Comparison of ENCODE assay signal across 1 cellular context in the genomic region with DNA sequence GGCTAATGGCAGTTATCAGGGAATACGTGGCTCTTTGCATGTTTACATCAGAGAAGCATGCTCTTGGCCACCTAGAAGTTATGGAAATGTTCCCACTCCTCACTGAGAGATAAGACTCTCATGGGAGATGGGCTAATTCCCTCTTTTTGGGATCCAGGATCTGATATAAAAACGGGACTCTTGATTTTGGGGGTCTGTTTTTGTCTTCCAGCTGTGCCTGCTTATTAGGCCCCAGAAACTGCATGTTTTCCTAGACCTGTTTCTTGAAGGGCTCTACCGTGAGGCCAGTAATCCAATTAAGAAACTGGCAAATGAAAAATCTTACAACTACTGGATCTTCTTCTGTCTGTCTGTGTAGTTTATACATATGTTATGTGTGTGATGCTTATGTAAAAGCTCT.
TF ChIP-seq lines count a peak whose summit lies in the region.

No MANE protein-coding gene starts in this region.

TF ChIP-seq in K562, 482 proteins besides CTCF, POLR2A, EP300 and RAD21 (continued from another document and continues in another):
- TF ChIP-seq, protein P1, sequence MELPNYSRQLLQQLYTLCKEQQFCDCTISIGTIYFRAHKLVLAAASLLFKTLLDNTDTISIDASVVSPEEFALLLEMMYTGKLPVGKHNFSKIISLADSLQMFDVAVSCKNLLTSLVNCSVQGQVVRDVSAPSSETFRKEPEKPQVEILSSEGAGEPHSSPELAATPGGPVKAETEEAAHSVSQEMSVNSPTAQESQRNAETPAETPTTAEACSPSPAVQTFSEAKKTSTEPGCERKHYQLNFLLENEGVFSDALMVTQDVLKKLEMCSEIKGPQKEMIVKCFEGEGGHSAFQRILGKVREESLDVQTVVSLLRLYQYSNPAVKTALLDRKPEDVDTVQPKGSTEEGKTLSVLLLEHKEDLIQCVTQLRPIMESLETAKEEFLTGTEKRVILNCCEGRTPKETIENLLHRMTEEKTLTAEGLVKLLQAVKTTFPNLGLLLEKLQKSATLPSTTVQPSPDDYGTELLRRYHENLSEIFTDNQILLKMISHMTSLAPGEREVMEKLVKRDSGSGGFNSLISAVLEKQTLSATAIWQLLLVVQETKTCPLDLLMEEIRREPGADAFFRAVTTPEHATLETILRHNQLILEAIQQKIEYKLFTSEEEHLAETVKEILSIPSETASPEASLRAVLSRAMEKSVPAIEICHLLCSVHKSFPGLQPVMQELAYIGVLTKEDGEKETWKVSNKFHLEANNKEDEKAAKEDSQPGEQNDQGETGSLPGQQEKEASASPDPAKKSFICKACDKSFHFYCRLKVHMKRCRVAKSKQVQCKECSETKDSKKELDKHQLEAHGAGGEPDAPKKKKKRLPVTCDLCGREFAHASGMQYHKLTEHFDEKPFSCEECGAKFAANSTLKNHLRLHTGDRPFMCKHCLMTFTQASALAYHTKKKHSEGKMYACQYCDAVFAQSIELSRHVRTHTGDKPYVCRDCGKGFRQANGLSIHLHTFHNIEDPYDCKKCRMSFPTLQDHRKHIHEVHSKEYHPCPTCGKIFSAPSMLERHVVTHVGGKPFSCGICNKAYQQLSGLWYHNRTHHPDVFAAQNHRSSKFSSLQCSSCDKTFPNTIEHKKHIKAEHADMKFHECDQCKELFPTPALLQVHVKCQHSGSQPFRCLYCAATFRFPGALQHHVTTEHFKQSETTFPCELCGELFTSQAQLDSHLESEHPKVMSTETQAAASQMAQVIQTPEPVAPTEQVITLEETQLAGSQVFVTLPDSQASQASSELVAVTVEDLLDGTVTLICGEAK (IDR thresholded peaks at IDR 0.05), result no peak
- TF ChIP-seq, protein P1 (CRISPR knock-in tag; IDR thresholded peaks at IDR 0.05), result no peak
- TF ChIP-seq, protein P2, sequence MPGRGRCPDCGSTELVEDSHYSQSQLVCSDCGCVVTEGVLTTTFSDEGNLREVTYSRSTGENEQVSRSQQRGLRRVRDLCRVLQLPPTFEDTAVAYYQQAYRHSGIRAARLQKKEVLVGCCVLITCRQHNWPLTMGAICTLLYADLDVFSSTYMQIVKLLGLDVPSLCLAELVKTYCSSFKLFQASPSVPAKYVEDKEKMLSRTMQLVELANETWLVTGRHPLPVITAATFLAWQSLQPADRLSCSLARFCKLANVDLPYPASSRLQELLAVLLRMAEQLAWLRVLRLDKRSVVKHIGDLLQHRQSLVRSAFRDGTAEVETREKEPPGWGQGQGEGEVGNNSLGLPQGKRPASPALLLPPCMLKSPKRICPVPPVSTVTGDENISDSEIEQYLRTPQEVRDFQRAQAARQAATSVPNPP (IDR thresholded peaks at IDR 0.05; ENCODE audit: borderline replicate concordance, insufficient read depth, insufficient read length), result no peak
- TF ChIP-seq ZFP36 (IDR thresholded peaks at IDR 0.05; ENCODE audit: low read depth, low read length, partially characterized antibody), result peak; percentile 96
- TF ChIP-seq MAFK (IDR thresholded peaks at IDR 0.05; ENCODE audit: low read length), result no peak
- TF ChIP-seq, protein P3, sequence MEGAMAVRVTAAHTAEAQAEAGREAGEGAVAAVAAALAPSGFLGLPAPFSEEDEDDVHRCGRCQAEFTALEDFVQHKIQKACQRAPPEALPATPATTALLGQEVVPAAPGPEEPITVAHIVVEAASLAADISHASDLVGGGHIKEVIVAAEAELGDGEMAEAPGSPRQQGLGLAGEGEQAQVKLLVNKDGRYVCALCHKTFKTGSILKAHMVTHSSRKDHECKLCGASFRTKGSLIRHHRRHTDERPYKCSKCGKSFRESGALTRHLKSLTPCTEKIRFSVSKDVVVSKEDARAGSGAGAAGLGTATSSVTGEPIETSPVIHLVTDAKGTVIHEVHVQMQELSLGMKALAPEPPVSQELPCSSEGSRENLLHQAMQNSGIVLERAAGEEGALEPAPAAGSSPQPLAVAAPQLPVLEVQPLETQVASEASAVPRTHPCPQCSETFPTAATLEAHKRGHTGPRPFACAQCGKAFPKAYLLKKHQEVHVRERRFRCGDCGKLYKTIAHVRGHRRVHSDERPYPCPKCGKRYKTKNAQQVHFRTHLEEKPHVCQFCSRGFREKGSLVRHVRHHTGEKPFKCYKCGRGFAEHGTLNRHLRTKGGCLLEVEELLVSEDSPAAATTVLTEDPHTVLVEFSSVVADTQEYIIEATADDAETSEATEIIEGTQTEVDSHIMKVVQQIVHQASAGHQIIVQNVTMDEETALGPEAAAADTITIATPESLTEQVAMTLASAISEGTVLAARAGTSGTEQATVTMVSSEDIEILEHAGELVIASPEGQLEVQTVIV (CRISPR knock-in tag; IDR thresholded peaks at IDR 0.05; ENCODE audit: borderline replicate concordance), result no peak
- no peak for TF ChIP-seq EP400 (IDR thresholded peaks at IDR 0.05)
- no peak for TF ChIP-seq FOSL1 (tag; conservative IDR thresholded peaks at IDR 0.05)
- TF ChIP-seq, protein P4, sequence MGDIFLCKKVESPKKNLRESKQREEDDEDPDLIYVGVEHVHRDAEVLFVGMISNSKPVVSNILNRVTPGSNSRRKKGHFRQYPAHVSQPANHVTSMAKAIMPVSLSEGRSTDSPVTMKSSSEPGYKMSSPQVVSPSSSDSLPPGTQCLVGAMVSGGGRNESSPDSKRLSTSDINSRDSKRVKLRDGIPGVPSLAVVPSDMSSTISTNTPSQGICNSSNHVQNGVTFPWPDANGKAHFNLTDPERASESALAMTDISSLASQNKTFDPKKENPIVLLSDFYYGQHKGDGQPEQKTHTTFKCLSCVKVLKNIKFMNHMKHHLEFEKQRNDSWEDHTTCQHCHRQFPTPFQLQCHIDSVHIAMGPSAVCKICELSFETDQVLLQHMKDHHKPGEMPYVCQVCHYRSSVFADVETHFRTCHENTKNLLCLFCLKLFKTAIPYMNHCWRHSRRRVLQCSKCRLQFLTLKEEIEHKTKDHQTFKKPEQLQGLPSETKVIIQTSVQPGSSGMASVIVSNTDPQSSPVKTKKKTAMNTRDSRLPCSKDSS (IDR thresholded peaks at IDR 0.05; ENCODE audit: low read depth, partially characterized antibody), result peak; percentile 90
- TF ChIP-seq NR2C2 (CRISPR knock-in tag; IDR thresholded peaks at IDR 0.05), result no peak
- no peak for TF ChIP-seq NR2C2 (tag; IDR thresholded peaks at IDR 0.05)
- TF ChIP-seq TRIM28 (IDR thresholded peaks at IDR 0.05), result peak; percentile 93
- TF ChIP-seq, protein P5, sequence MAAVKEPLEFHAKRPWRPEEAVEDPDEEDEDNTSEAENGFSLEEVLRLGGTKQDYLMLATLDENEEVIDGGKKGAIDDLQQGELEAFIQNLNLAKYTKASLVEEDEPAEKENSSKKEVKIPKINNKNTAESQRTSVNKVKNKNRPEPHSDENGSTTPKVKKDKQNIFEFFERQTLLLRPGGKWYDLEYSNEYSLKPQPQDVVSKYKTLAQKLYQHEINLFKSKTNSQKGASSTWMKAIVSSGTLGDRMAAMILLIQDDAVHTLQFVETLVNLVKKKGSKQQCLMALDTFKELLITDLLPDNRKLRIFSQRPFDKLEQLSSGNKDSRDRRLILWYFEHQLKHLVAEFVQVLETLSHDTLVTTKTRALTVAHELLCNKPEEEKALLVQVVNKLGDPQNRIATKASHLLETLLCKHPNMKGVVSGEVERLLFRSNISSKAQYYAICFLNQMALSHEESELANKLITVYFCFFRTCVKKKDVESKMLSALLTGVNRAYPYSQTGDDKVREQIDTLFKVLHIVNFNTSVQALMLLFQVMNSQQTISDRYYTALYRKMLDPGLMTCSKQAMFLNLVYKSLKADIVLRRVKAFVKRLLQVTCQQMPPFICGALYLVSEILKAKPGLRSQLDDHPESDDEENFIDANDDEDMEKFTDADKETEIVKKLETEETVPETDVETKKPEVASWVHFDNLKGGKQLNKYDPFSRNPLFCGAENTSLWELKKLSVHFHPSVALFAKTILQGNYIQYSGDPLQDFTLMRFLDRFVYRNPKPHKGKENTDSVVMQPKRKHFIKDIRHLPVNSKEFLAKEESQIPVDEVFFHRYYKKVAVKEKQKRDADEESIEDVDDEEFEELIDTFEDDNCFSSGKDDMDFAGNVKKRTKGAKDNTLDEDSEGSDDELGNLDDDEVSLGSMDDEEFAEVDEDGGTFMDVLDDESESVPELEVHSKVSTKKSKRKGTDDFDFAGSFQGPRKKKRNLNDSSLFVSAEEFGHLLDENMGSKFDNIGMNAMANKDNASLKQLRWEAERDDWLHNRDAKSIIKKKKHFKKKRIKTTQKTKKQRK (IDR thresholded peaks at IDR 0.05; ENCODE audit: borderline replicate concordance, low read depth, low read length), result peak; percentile 58; the same call in 1 of the 2 replicates
- TF ChIP-seq, protein P6, sequence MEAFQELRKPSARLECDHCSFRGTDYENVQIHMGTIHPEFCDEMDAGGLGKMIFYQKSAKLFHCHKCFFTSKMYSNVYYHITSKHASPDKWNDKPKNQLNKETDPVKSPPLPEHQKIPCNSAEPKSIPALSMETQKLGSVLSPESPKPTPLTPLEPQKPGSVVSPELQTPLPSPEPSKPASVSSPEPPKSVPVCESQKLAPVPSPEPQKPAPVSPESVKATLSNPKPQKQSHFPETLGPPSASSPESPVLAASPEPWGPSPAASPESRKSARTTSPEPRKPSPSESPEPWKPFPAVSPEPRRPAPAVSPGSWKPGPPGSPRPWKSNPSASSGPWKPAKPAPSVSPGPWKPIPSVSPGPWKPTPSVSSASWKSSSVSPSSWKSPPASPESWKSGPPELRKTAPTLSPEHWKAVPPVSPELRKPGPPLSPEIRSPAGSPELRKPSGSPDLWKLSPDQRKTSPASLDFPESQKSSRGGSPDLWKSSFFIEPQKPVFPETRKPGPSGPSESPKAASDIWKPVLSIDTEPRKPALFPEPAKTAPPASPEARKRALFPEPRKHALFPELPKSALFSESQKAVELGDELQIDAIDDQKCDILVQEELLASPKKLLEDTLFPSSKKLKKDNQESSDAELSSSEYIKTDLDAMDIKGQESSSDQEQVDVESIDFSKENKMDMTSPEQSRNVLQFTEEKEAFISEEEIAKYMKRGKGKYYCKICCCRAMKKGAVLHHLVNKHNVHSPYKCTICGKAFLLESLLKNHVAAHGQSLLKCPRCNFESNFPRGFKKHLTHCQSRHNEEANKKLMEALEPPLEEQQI (IDR thresholded peaks at IDR 0.05), result 0 out of 2 replicates have a peak, but pooled peaks have one; percentile 32
- peak; percentile 66; the same call in 1 of the 2 replicates for TF ChIP-seq CBX1 (IDR thresholded peaks at IDR 0.05; ENCODE audit: low read depth)
- peak; percentile 95 for TF ChIP-seq CBX5 (IDR thresholded peaks at IDR 0.05; ENCODE audit: borderline replicate concordance, low read depth)
- peak in 1 of 2 experiments; percentile 95; a peak in 2 of 3 replicates for TF ChIP-seq CBX3 (IDR thresholded peaks at IDR 0.05; ENCODE audit: borderline replicate concordance in 1 of 2, low read length in 2 of 2)
- TF ChIP-seq CTBP1 (IDR thresholded peaks at IDR 0.05; ENCODE audit: borderline replicate concordance), result no peak
- no peak for TF ChIP-seq RBM15 (IDR thresholded peaks at IDR 0.05; ENCODE audit: insufficient read depth, low read length)
- TF ChIP-seq, protein P7, sequence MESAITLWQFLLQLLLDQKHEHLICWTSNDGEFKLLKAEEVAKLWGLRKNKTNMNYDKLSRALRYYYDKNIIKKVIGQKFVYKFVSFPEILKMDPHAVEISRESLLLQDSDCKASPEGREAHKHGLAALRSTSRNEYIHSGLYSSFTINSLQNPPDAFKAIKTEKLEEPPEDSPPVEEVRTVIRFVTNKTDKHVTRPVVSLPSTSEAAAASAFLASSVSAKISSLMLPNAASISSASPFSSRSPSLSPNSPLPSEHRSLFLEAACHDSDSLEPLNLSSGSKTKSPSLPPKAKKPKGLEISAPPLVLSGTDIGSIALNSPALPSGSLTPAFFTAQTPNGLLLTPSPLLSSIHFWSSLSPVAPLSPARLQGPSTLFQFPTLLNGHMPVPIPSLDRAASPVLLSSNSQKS (CRISPR knock-in tag; IDR thresholded peaks at IDR 0.05), result no peak
- TF ChIP-seq, protein P8, sequence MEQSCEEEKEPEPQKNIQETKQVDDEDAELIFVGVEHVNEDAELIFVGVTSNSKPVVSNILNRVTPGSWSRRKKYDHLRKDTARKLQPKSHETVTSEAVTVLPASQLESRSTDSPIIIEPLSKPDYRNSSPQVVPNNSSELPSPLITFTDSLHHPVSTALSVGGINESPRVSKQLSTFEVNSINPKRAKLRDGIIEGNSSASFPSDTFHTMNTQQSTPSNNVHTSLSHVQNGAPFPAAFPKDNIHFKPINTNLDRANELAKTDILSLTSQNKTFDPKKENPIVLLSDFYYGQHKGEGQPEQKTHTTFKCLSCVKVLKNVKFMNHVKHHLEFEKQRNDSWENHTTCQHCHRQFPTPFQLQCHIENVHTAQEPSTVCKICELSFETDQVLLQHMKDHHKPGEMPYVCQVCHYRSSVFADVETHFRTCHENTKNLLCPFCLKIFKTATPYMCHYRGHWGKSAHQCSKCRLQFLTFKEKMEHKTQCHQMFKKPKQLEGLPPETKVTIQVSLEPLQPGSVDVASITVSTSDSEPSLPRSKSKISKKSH (CRISPR knock-in tag; IDR thresholded peaks at IDR 0.05), result peak; percentile 76; the same call in 1 of the 2 replicates
- TF ChIP-seq PHF8 (IDR thresholded peaks at IDR 0.05; ENCODE audit: borderline replicate concordance, low read length), result no peak
- no peak for TF ChIP-seq MTA1 (IDR thresholded peaks at IDR 0.05; ENCODE audit: borderline replicate concordance)
- no peak for TF ChIP-seq ELF4 (CRISPR knock-in tag; IDR thresholded peaks at IDR 0.05)
- TF ChIP-seq, protein P9, sequence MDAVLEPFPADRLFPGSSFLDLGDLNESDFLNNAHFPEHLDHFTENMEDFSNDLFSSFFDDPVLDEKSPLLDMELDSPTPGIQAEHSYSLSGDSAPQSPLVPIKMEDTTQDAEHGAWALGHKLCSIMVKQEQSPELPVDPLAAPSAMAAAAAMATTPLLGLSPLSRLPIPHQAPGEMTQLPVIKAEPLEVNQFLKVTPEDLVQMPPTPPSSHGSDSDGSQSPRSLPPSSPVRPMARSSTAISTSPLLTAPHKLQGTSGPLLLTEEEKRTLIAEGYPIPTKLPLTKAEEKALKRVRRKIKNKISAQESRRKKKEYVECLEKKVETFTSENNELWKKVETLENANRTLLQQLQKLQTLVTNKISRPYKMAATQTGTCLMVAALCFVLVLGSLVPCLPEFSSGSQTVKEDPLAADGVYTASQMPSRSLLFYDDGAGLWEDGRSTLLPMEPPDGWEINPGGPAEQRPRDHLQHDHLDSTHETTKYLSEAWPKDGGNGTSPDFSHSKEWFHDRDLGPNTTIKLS (IDR thresholded peaks at IDR 0.05; ENCODE audit: borderline replicate concordance, low read depth), result no peak
